ENCODE assay signal across 14 cellular contexts in the genomic region with DNA sequence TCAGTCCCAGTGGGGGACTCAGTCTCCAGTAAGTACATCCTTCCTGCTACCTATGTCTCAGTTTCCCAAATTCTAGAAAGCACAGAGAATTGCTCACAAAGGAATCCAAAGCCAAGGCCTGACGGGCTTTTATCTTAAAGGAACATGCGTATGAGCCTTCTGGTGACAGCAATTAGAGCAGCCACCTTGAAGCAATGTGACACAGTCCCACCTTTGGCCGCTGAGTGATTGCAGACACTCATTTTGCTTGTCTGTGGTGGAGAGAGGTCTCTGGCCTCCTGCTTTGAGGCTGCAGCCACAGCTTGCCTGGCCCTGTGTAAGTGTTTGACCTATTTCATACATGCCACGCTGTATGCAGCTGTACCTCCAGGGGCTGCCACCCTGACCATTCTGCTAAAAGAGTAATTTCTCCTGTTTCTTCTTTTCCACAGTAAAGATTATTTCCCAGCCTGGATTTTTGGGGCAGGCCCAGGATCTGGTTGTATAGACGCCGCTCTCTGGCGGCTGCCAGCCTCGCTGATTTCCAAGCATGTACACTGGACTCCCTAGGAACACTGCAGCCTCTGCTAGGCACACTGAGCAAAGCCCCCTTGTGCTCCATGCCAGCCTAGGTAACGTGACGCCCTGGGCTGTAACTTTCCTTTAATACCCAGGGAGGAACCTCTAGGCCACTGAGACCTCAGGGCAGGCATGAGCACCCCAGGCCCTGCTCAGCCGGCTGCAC. TPM values are rescaled to one million over a fixed set of nuclear protein-coding genes. Genes with fewer than 3 reads are reported as not detected.
A peak's percentile ranks its signal among the peaks of the same experiment; 100 is the strongest.
DNase-seq lines count a peak whose midpoint lies in the region; ATAC-seq and TF ChIP-seq lines count a peak whose summit lies in the region.
"Had no signal": no experiment of that assay in that cellular context is flagged by ENCODE, and none has a peak within 500 bp of the region (broad histone marks: within the 10 kb centered on the region; RNA-seq: fewer than 3 reads in every experiment).

No MANE protein-coding gene starts in this region.

- H3K27ac ChIP-seq in spleen = peak overlapping the region in 5 of 8 donors; percentile 13 to 87 (median 82)
- H3K27ac ChIP-seq: esophagus muscularis mucosa, hepatocyte, prostate gland had no signal

- no peaks in the 10 kb centered on the region for H3K9me3 Mint-ChIP-seq in activated CD8-positive, alpha-beta memory T cell treated with anti-CD3 and anti-CD28 coated beads, Interleukin-2, amount 10 ng/mL, durations not matched to agents 7 days and 5 days (ENCODE audit: low read depth)
- no peaks in the 10 kb centered on the region for H3K9me3 Mint-ChIP-seq in chondrocyte (ENCODE audit: low read depth)

- no peak overlapping the region for H3K4me3 ChIP-seq in spleen
- no peak overlapping the region for H3K4me3 ChIP-seq in foreskin fibroblast (ENCODE audit: low read depth in 1 of 2, low read length in 2 of 2)
- H3K4me3 ChIP-seq in mucosa of descending colon = no peak overlapping the region
- H3K4me3 ChIP-seq: esophagus muscularis mucosa, hepatocyte, prostate gland had no signal

- ATAC-seq in activated CD8-positive, alpha-beta memory T cell treated with anti-CD3 and anti-CD28 coated beads, Interleukin-2, amount 10 ng/mL, durations not matched to agents 7 days and 5 days = no peak
- no peak for ATAC-seq in mucosa of descending colon

- no peaks in the 10 kb centered on the region for H3K27me3 Mint-ChIP-seq in activated CD8-positive, alpha-beta memory T cell treated with anti-CD3 and anti-CD28 coated beads, Interleukin-2, amount 10 ng/mL, durations not matched to agents 7 days and 5 days
- H3K27me3 Mint-ChIP-seq in chondrocyte (ENCODE audit: low read depth) = no peaks in the 10 kb centered on the region

- peak overlapping the region; percentile 56 for H3K27ac Mint-ChIP-seq in activated CD8-positive, alpha-beta memory T cell treated with anti-CD3 and anti-CD28 coated beads, Interleukin-2, amount 10 ng/mL, durations not matched to agents 7 days and 5 days
- H3K27ac Mint-ChIP-seq in chondrocyte (ENCODE audit: unreplicated experiment) = peak overlapping the region; percentile 27

- peaks cover 85% of the 10 kb centered on the region for H3K4me1 Mint-ChIP-seq in activated CD8-positive, alpha-beta memory T cell treated with anti-CD3 and anti-CD28 coated beads, Interleukin-2, amount 10 ng/mL, durations not matched to agents 7 days and 5 days
- H3K4me1 Mint-ChIP-seq in chondrocyte (ENCODE audit: low read depth) = peaks cover 50% of the 10 kb centered on the region

- intact Hi-C loops in spleen (cut with DNase I; ENCODE audit: low total_unique reads) = no loop called here
- intact Hi-C loops in mucosa of descending colon (cut with DNase I, micrococcal nuclease) = no loop called here
- intact Hi-C loops in posterior vena cava (cut with DNase I) = no loop called here

- H3K27me3 ChIP-seq in spleen (replicated peaks in 1 of 7) = peaks cover 0 to 14% (median 0%) of the 10 kb centered on the region in 7 donors
- H3K27me3 ChIP-seq: hepatocyte had no signal

- TF ChIP-seq CTCF in chondrocyte (IDR thresholded peaks at IDR 0.05) (no peak), spleen (IDR thresholded peaks at IDR 0.05 in 8 of 11, conservative IDR thresholded peaks at IDR 0.05 in 3 of 11) (no peak), foreskin fibroblast (IDR thresholded peaks at IDR 0.05; ENCODE audit: low read depth, low read length) (no peak), mucosa of descending colon (IDR thresholded peaks at IDR 0.05) (no peak)

- CTCF ChIA-PET in activated CD8-positive, alpha-beta memory T cell treated with anti-CD3 and anti-CD28 coated beads, Interleukin-2, amount 10 ng/mL, durations not matched to agents 7 days and 5 days (lab: Charles Lee) = interaction anchor here (1.2 to 3.8 kb wide), 3 partner anchors 25 to 65 kb away, joined by 3 to 15 read pairs (median 5); no protein-coding TSS in a partner anchor

- no peak for TF ChIP-seq POLR2A in spleen (IDR thresholded peaks at IDR 0.05)

- peaks cover 79% of the 10 kb centered on the region for H3K36me3 Mint-ChIP-seq in activated CD8-positive, alpha-beta memory T cell treated with anti-CD3 and anti-CD28 coated beads, Interleukin-2, amount 10 ng/mL, durations not matched to agents 7 days and 5 days
- H3K36me3 Mint-ChIP-seq in chondrocyte (ENCODE audit: low read depth) = no peaks in the 10 kb centered on the region

- H3K36me3 ChIP-seq in spleen (peaks cover 0 to 56% (median 1%) of the 10 kb centered on the region in 6 donors), mucosa of descending colon (ENCODE audit: low read depth) (no peaks in the 10 kb centered on the region)
- H3K36me3 ChIP-seq: esophagus muscularis mucosa, prostate gland had no signal

- H3K9me3 ChIP-seq in spleen = no peaks in the 10 kb centered on the region
- H3K9me3 ChIP-seq in mucosa of descending colon = no peaks in the 10 kb centered on the region
- H3K9me3 ChIP-seq: esophagus muscularis mucosa, prostate gland had no signal

- H3K4me3 Mint-ChIP-seq in activated CD8-positive, alpha-beta memory T cell treated with anti-CD3 and anti-CD28 coated beads, Interleukin-2, amount 10 ng/mL, durations not matched to agents 7 days and 5 days = no peak overlapping the region
- no peak overlapping the region for H3K4me3 Mint-ChIP-seq in chondrocyte (ENCODE audit: unreplicated experiment)

- DNase-seq in activated CD8-positive, alpha-beta memory T cell treated with anti-CD3 and anti-CD28 coated beads, Interleukin-2, amount 10 ng/mL, durations not matched to agents 7 days and 5 days = peak; percentile 50
- DNase-seq in activated CD8-positive, alpha-beta memory T cell treated with anti-CD3 and anti-CD28 coated beads, Interleukin-2, amount 50 U/mL, for 4 hours = no peak
- peak; percentile 12 for DNase-seq in SK-N-DZ (ENCODE audit: low spot score)
- DNase-seq in chondrocyte (ENCODE audit: low spot score) = no peak
- no peak for DNase-seq in spleen
- no peak for DNase-seq in foreskin fibroblast
- no peak for DNase-seq in mucosa of descending colon
- no peak for DNase-seq in posterior vena cava (ENCODE audit: low spot score)
- DNase-seq: NCI-H187; NCI-H446 treated with DMSO at 0.1 percent for 48 hours; stimulated activated CD4-positive, alpha-beta T cell treated with anti-CD3 and anti-CD28 coated beads, Interleukin-12 subunit alpha, Interleukin-12 subunit beta, amount 100 ng/mL, for 4 hours had no signal

- H3K4me1 ChIP-seq in spleen (peaks cover 22 to 95% (median 51%) of the 10 kb centered on the region in 6 donors), mucosa of descending colon (ENCODE audit: low read depth) (no peaks in the 10 kb centered on the region)
- H3K4me1 ChIP-seq: prostate gland had no signal

- 71 to 81% (median 73%) methylated on average over 10 to 11 of the region's 11 CpGs for WGBS in spleen, 5 donors

RNA-seq across cellular contexts. Expression of a gene that starts 1.1 kb away (rescaled TPM):
- total RNA-seq in activated CD8-positive, alpha-beta memory T cell treated with anti-CD3 and anti-CD28 coated beads, Interleukin-2, amount 10 ng/mL, durations not matched to agents 7 days and 5 days = 10 to 100 TPM in 1 of 2 experiments, 1 to 10 TPM in 1; 5.1 to 11.0 TPM
- not detected in 2 replicates for polyA plus RNA-seq in SK-N-DZ (2014; cell fraction: cytosol; rRNA removed)
- polyA plus RNA-seq in SK-N-DZ (2014; cell fraction: nucleus; rRNA removed) = not detected in 2 replicates
- total RNA-seq in chondrocyte (not detected in 3 replicates), spleen (1 to 10 TPM; 1.5 to 4.2 (median 2.7) TPM), mucosa of descending colon (under 1 TPM; 0.22 to 0.51 (median 0.23) TPM), posterior vena cava (under 1 TPM in 1 of 2 donors, not detected in 1; 0.29 TPM)
- polyA plus RNA-seq in spleen = under 1 TPM; 0.29 to 0.45 (median 0.35) TPM
- total RNA-seq: esophagus muscularis mucosa, hepatocyte, prostate gland had no signal
- polyA plus RNA-seq: hepatocyte had no signal

RNA-seq across cellular contexts. Expression of a gene that starts 35.7 kb away (rescaled TPM):
- not detected for total RNA-seq in activated CD8-positive, alpha-beta memory T cell treated with anti-CD3 and anti-CD28 coated beads, Interleukin-2, amount 10 ng/mL, durations not matched to agents 7 days and 5 days
- not detected in 2 replicates for polyA plus RNA-seq in SK-N-DZ (2014; cell fraction: cytosol; rRNA removed)
- 0.01 TPM in 1 of 2 replicates, not detected in the other for polyA plus RNA-seq in SK-N-DZ (2014; cell fraction: nucleus; rRNA removed)
- total RNA-seq in chondrocyte = 0.22 TPM in 1 of 3 replicates, not detected in the others
- under 1 TPM in 6 of 7 donors, not detected in 1; 0.06 to 0.28 (median 0.18) TPM for total RNA-seq in spleen
- under 1 TPM in 2 of 3 donors, not detected in 1; 0.02 to 0.13 TPM for polyA plus RNA-seq in spleen
- 10 to 100 TPM; 15.8 to 48.0 (median 35.0) TPM for total RNA-seq in mucosa of descending colon
- under 1 TPM in 1 of 2 donors, not detected in 1; 0.42 TPM for total RNA-seq in posterior vena cava

RNA-seq across cellular contexts. Expression of a gene that starts 58.2 kb away (rescaled TPM):
- total RNA-seq in activated CD8-positive, alpha-beta memory T cell treated with anti-CD3 and anti-CD28 coated beads, Interleukin-2, amount 10 ng/mL, durations not matched to agents 7 days and 5 days = 100 to 1,000 TPM; 183 to 257 TPM
- not detected in 2 replicates for polyA plus RNA-seq in SK-N-DZ (2014; cell fraction: cytosol; rRNA removed)
- not detected in 2 replicates for polyA plus RNA-seq in SK-N-DZ (2014; cell fraction: nucleus; rRNA removed)
- total RNA-seq in chondrocyte = 0.24 TPM in 1 of 3 replicates, not detected in the others
- total RNA-seq in spleen = 10 to 100 TPM; 24.3 to 40.3 (median 33.2) TPM
- polyA plus RNA-seq in spleen = 1 to 10 TPM; 3.1 to 8.7 (median 7.6) TPM
- total RNA-seq in mucosa of descending colon = 1 to 10 TPM; 3.4 to 5.5 (median 4.2) TPM
- total RNA-seq in posterior vena cava = 1 to 10 TPM; 2.0 to 4.1 TPM
- total RNA-seq: hepatocyte had no signal

Comparison
In these comparisons a context has a peak if more than half of its experiments do, and no peak if none do; other contexts are left out.
1. DNase-seq: peak in activated CD8-positive, alpha-beta memory T cell treated with anti-CD3 and anti-CD28 coated beads, Interleukin-2, amount 10 ng/mL, durations not matched to agents 7 days and 5 days (single experiment) and SK-N-DZ (single experiment); none in activated CD8-positive, alpha-beta memory T cell treated with anti-CD3 and anti-CD28 coated beads, Interleukin-2, amount 50 U/mL, for 4 hours (single experiment), chondrocyte (single experiment), spleen (single experiment), foreskin fibroblast (0 of 2), mucosa of descending colon (0 of 3) and posterior vena cava (single experiment).
2. RNA of a gene that starts 35.7 kb away (total RNA-seq): 15.8 to 48.0 TPM in mucosa of descending colon; 0.42 TPM in posterior vena cava, 0.22 TPM in chondrocyte, 0.06 to 0.28 TPM in spleen and not detected in activated CD8-positive, alpha-beta memory T cell treated with anti-CD3 and anti-CD28 coated beads, Interleukin-2, amount 10 ng/mL, durations not matched to agents 7 days and 5 days; every median in the first group is over 10 times any median in the second.
3. RNA of a gene that starts 58.2 kb away (total RNA-seq): 183 to 257 TPM in activated CD8-positive, alpha-beta memory T cell treated with anti-CD3 and anti-CD28 coated beads, Interleukin-2, amount 10 ng/mL, durations not matched to agents 7 days and 5 days; 24.3 to 40.3 TPM in spleen, 3.4 to 5.5 TPM in mucosa of descending colon, 2.0 to 4.1 TPM in posterior vena cava and 0.24 TPM in chondrocyte; every median in the first group is over 4 times any median in the second.